In genomic region chr21:44955141-44955802, GRCh38 we compare ENCODE assay signal across 19 cellular contexts. TPM values are rescaled to one million over a fixed set of nuclear protein-coding genes. Genes with fewer than 3 reads are reported as not detected.
A peak's percentile ranks its signal among the peaks of the same experiment; 100 is the strongest.
DNase-seq lines count a peak whose midpoint lies in the region; ATAC-seq and TF ChIP-seq lines count a peak whose summit lies in the region.
"Had no signal": no experiment of that assay in that cellular context is flagged by ENCODE, and none has a peak within 500 bp of the region (broad histone marks: within the 10 kb centered on the region; RNA-seq: fewer than 3 reads in every experiment).

No MANE protein-coding gene starts in this region.

- no peaks in the 10 kb centered on the region for H3K27me3 ChIP-seq in aorta (ENCODE audit: control insufficient read depth in 1 of 2, insufficient read depth in 2 of 2, low read length in 1 of 2)
- H3K27me3 ChIP-seq: ovary had no signal

- H3K4me3 ChIP-seq in aorta (ENCODE audit: low read length in 2 of 2) = no peak overlapping the region
- H3K4me3 ChIP-seq: ovary, skin epidermis had no signal

- WGBS in aorta, 2 donors = 69 to 83% methylated on average over 20 to 21 of the region's 21 CpGs

- CTCF ChIA-PET in activated naive CD4-positive, alpha-beta T cell treated with anti-CD3 and anti-CD28 coated beads, Interleukin-2, amount 10 ng/mL, durations not matched to agents 7 days and 5 days (lab: Charles Lee) = interaction anchor here (0.7 to 14.6 kb wide), 3 partner anchors 157 to 185 kb away, joined by 4 to 231 read pairs (median 4); no protein-coding TSS in a partner anchor

- intact Hi-C loops in aorta (cut with DNase I) = loop anchor here (5.0 to 10.0 kb wide), 3 partner anchors 62 to 340 kb away; no protein-coding TSS in a partner anchor

- H3K27ac Mint-ChIP-seq in activated naive CD4-positive, alpha-beta T cell treated with anti-CD3 and anti-CD28 coated beads, Interleukin-2, amount 50 U/mL, for 24 hours = peak overlapping the region; percentile 35
- no peak overlapping the region for H3K27ac Mint-ChIP-seq in activated naive CD4-positive, alpha-beta T cell treated with anti-CD3 and anti-CD28 coated beads, Interleukin-2, amount 10 ng/mL, durations not matched to agents 7 days and 5 days
- H3K27ac Mint-ChIP-seq in chondrocyte (ENCODE audit: unreplicated experiment) = peak overlapping the region; percentile 69
- H3K27ac Mint-ChIP-seq: dendritic cell treated with granulocyte-macrophage colony-stimulating factor and Interleukin-4, amounts not matched to agents 40 ng/mL and 50 ng/mL, for 4 days had no signal

- no peak overlapping the region for H3K4me3 Mint-ChIP-seq in activated naive CD4-positive, alpha-beta T cell treated with anti-CD3 and anti-CD28 coated beads, Interleukin-2, amount 50 U/mL, for 24 hours
- no peak overlapping the region for H3K4me3 Mint-ChIP-seq in activated naive CD4-positive, alpha-beta T cell treated with anti-CD3 and anti-CD28 coated beads, Interleukin-2, amount 10 ng/mL, durations not matched to agents 7 days and 5 days
- H3K4me3 Mint-ChIP-seq in chondrocyte (ENCODE audit: unreplicated experiment) = no peak overlapping the region
- H3K4me3 Mint-ChIP-seq: dendritic cell treated with granulocyte-macrophage colony-stimulating factor and Interleukin-4, amounts not matched to agents 40 ng/mL and 50 ng/mL, for 4 days had no signal

- no peaks in the 10 kb centered on the region for H3K36me3 ChIP-seq in aorta (ENCODE audit: control insufficient read depth in 1 of 2, insufficient read depth in 2 of 2, low read length in 1 of 2)
- H3K36me3 ChIP-seq: ovary had no signal

- no peak for ATAC-seq in aorta (ENCODE audit: low FRiP score)
- ATAC-seq in GM19452 (IDR thresholded peaks at IDR 0.05; ENCODE audit: unreplicated experiment) = no peak
- no peak for ATAC-seq in GM18909 (IDR thresholded peaks at IDR 0.05; ENCODE audit: poor library complexity, unreplicated experiment)
- ATAC-seq: Panc1, SK-N-SH treated with all-trans-retinoic acid at 6 μM for 48 hours had no signal

- TF ChIP-seq CTCF in chondrocyte (IDR thresholded peaks at IDR 0.05) = no peak

- peaks cover 5% of the 10 kb centered on the region for H3K36me3 Mint-ChIP-seq in activated naive CD4-positive, alpha-beta T cell treated with anti-CD3 and anti-CD28 coated beads, Interleukin-2, amount 50 U/mL, for 24 hours
- peaks cover 7% of the 10 kb centered on the region for H3K36me3 Mint-ChIP-seq in activated naive CD4-positive, alpha-beta T cell treated with anti-CD3 and anti-CD28 coated beads, Interleukin-2, amount 10 ng/mL, durations not matched to agents 7 days and 5 days
- H3K36me3 Mint-ChIP-seq in chondrocyte (ENCODE audit: low read depth) = peaks cover 8% of the 10 kb centered on the region

- DNase-seq in activated naive CD4-positive, alpha-beta T cell treated with anti-CD3 and anti-CD28 coated beads, Interleukin-2, amount 10 ng/mL, durations not matched to agents 7 days and 5 days = no peak
- DNase-seq in chondrocyte (ENCODE audit: low spot score) (no peak), myocyte (ENCODE audit: low read depth) (peak; percentile 49), aorta (peak; percentile 28 to 70), T-helper 1 cell (no peak)
- DNase-seq: activated CD4-positive, alpha-beta T cell treated with anti-CD3 and anti-CD28 coated beads for 1 hour; activated gamma-delta T cell; foreskin melanocyte; GDM1; NCI-H1417 treated with DMSO at 0.1 percent for 48 hours; ovary had no signal

- H3K27ac ChIP-seq in aorta (ENCODE audit: low read depth in 1 of 2, low read length in 2 of 2) = no peak overlapping the region
- H3K27ac ChIP-seq: C4-2B, ovary, skin epidermis had no signal

- H3K9me3 Mint-ChIP-seq in activated naive CD4-positive, alpha-beta T cell treated with anti-CD3 and anti-CD28 coated beads, Interleukin-2, amount 50 U/mL, for 24 hours = no peaks in the 10 kb centered on the region
- no peaks in the 10 kb centered on the region for H3K9me3 Mint-ChIP-seq in activated naive CD4-positive, alpha-beta T cell treated with anti-CD3 and anti-CD28 coated beads, Interleukin-2, amount 10 ng/mL, durations not matched to agents 7 days and 5 days
- H3K9me3 Mint-ChIP-seq in chondrocyte (ENCODE audit: low read depth) = no peaks in the 10 kb centered on the region
- H3K9me3 Mint-ChIP-seq: dendritic cell treated with granulocyte-macrophage colony-stimulating factor and Interleukin-4, amounts not matched to agents 40 ng/mL and 50 ng/mL, for 4 days had no signal

- no peaks in the 10 kb centered on the region for H3K27me3 Mint-ChIP-seq in activated naive CD4-positive, alpha-beta T cell treated with anti-CD3 and anti-CD28 coated beads, Interleukin-2, amount 50 U/mL, for 24 hours
- H3K27me3 Mint-ChIP-seq in activated naive CD4-positive, alpha-beta T cell treated with anti-CD3 and anti-CD28 coated beads, Interleukin-2, amount 10 ng/mL, durations not matched to agents 7 days and 5 days = no peaks in the 10 kb centered on the region
- no peaks in the 10 kb centered on the region for H3K27me3 Mint-ChIP-seq in chondrocyte (ENCODE audit: low read depth)
- H3K27me3 Mint-ChIP-seq: dendritic cell treated with granulocyte-macrophage colony-stimulating factor and Interleukin-4, amounts not matched to agents 40 ng/mL and 50 ng/mL, for 4 days had no signal

- H3K4me1 ChIP-seq in aorta (ENCODE audit: control insufficient read depth in 1 of 2, insufficient read depth in 2 of 2, low read length in 2 of 2) = no peaks in the 10 kb centered on the region

- H3K9me3 ChIP-seq in aorta (ENCODE audit: control insufficient read depth, low read length) = no peaks in the 10 kb centered on the region
- H3K9me3 ChIP-seq: ovary had no signal

- H3K4me1 Mint-ChIP-seq in activated naive CD4-positive, alpha-beta T cell treated with anti-CD3 and anti-CD28 coated beads, Interleukin-2, amount 50 U/mL, for 24 hours = peaks cover 8% of the 10 kb centered on the region
- no peaks in the 10 kb centered on the region for H3K4me1 Mint-ChIP-seq in activated naive CD4-positive, alpha-beta T cell treated with anti-CD3 and anti-CD28 coated beads, Interleukin-2, amount 10 ng/mL, durations not matched to agents 7 days and 5 days
- H3K4me1 Mint-ChIP-seq in chondrocyte (ENCODE audit: low read depth) = peaks cover 56% of the 10 kb centered on the region

RNA-seq across cellular contexts. Expression of gene SLX9, which starts 15.4 kb away (rescaled TPM):
- total RNA-seq in chondrocyte = 20.4 to 27.4 TPM (median 24.0 TPM) in 3 replicates
- 13.6 and 14.9 TPM in 2 replicates for total RNA-seq in myocyte
- polyA plus RNA-seq in myocyte (2012) = 24.5 TPM
- total RNA-seq in aorta = 10 to 100 TPM; 21.5 to 29.6 TPM
- polyA plus RNA-seq in aorta = 10 to 100 TPM; 17.3 to 19.2 TPM

RNA-seq across cellular contexts. Expression of gene ITGB2, which starts 34.6 kb away (rescaled TPM):
- total RNA-seq in chondrocyte (0.15 to 1.4 TPM (median 0.87 TPM) in 3 replicates), myocyte (2.2 and 3.2 TPM in 2 replicates), aorta (100 to 1,000 TPM in 1 of 2 donors, 10 to 100 TPM in 1; 65.5 to 110 TPM)
- 19.1 TPM for polyA plus RNA-seq in myocyte (2012)
- 10 to 100 TPM in 1 of 2 donors, 1 to 10 TPM in 1; 6.7 to 48.5 TPM for polyA plus RNA-seq in aorta

Comparison
In these comparisons a context has a peak if more than half of its experiments do, and no peak if none do; other contexts are left out.
1. DNase-seq: peak in myocyte (single experiment) and aorta (2 of 2); none in activated naive CD4-positive, alpha-beta T cell treated with anti-CD3 and anti-CD28 coated beads, Interleukin-2, amount 10 ng/mL, durations not matched to agents 7 days and 5 days (single experiment), chondrocyte (single experiment) and T-helper 1 cell (0 of 5).
2. RNA of gene ITGB2, which starts 34.6 kb away (total RNA-seq): 65.5 to 110 TPM in aorta; 2.2 to 3.2 TPM in myocyte and 0.15 to 1.4 TPM in chondrocyte; every median in the first group is over 10 times any median in the second.